Comparison of ENCODE assay signal across 8 cellular contexts in genomic region chr15:90840157-90840855, GRCh38. TPM values are rescaled to one million over a fixed set of nuclear protein-coding genes. Genes with fewer than 3 reads are reported as not detected.
DNase-seq lines count a peak whose midpoint lies in the region; ATAC-seq lines count a peak whose summit lies in the region.

No MANE protein-coding gene starts in this region.

- H3K4me3 Mint-ChIP-seq in activated CD4-positive, alpha-beta T cell treated with anti-CD3 and anti-CD28 coated beads for 36 hours = peak overlapping the region; percentile 80
- H3K4me3 Mint-ChIP-seq in T-helper 17 cell = peak overlapping the region; percentile 91
- H3K4me3 Mint-ChIP-seq in stimulated activated effector memory CD8-positive, alpha-beta T cell treated with anti-CD3 and anti-CD28 coated beads, Interleukin-12 subunit alpha, Interleukin-12 subunit beta, amount 100 ng/mL, for 72 hours = peak overlapping the region; percentile 83

- POLR2A ChIA-PET in activated CD4-positive, alpha-beta T cell treated with anti-CD3 and anti-CD28 coated beads for 36 hours (lab: Charles Lee) = interaction anchor here (0.6 to 3.6 kb wide), 5 partner anchors 11 to 50 kb away, joined by 3 to 40 read pairs (median 6); no protein-coding TSS in a partner anchor

- CTCF ChIA-PET in activated CD4-positive, alpha-beta T cell treated with anti-CD3 and anti-CD28 coated beads for 36 hours (lab: Charles Lee) = interaction anchor here (0.8 to 3.5 kb wide), 6 partner anchors 11 to 91 kb away, joined by 3 to 29 read pairs (median 4); partner anchors contain the start of gene HDDC3

- H3K27me3 ChIP-seq in iPS-15b (ENCODE audit: control insufficient read depth, insufficient read depth, low read length) = no peaks in the 10 kb centered on the region

- no peaks in the 10 kb centered on the region for H3K36me3 ChIP-seq in iPS-15b (ENCODE audit: control insufficient read depth, insufficient read depth, low read length)

- peak overlapping the region; percentile 92 for H3K27ac Mint-ChIP-seq in activated CD4-positive, alpha-beta T cell treated with anti-CD3 and anti-CD28 coated beads for 36 hours
- H3K27ac Mint-ChIP-seq in T-helper 17 cell = peak overlapping the region; percentile 98
- no peak overlapping the region for H3K27ac Mint-ChIP-seq in stimulated activated effector memory CD8-positive, alpha-beta T cell treated with anti-CD3 and anti-CD28 coated beads, Interleukin-12 subunit alpha, Interleukin-12 subunit beta, amount 100 ng/mL, for 72 hours

- ATAC-seq in activated CD4-positive, alpha-beta T cell treated with anti-CD3 and anti-CD28 coated beads for 36 hours = no peak
- ATAC-seq in T-helper 17 cell = no peak
- no peak for ATAC-seq in stimulated activated effector memory CD8-positive, alpha-beta T cell treated with anti-CD3 and anti-CD28 coated beads, Interleukin-12 subunit alpha, Interleukin-12 subunit beta, amount 100 ng/mL, for 72 hours
- ATAC-seq in HG03175 (IDR thresholded peaks at IDR 0.05; ENCODE audit: unreplicated experiment) = no peak

- peaks cover 8% of the 10 kb centered on the region for H3K4me1 ChIP-seq in iPS-15b (ENCODE audit: control insufficient read depth, insufficient read depth, low read length)

- no peaks in the 10 kb centered on the region for H3K9me3 ChIP-seq in T-helper 17 cell (ENCODE audit: control insufficient read depth, low read length, poor library complexity, severe bottlenecking)
- no peaks in the 10 kb centered on the region for H3K9me3 ChIP-seq in iPS-15b (ENCODE audit: control insufficient read depth, insufficient read depth, low read length)

- no peaks in the 10 kb centered on the region for H3K9me3 Mint-ChIP-seq in activated CD4-positive, alpha-beta T cell treated with anti-CD3 and anti-CD28 coated beads for 36 hours (ENCODE audit: low read depth)
- no peaks in the 10 kb centered on the region for H3K9me3 Mint-ChIP-seq in stimulated activated effector memory CD8-positive, alpha-beta T cell treated with anti-CD3 and anti-CD28 coated beads, Interleukin-12 subunit alpha, Interleukin-12 subunit beta, amount 100 ng/mL, for 72 hours

- peak overlapping the region; percentile 39 for H3K9ac ChIP-seq in iPS-15b (ENCODE audit: low read depth, low read length)

- intact Hi-C loops in activated CD4-positive, alpha-beta T cell treated with anti-CD3 and anti-CD28 coated beads for 36 hours (cut with DNase I, micrococcal nuclease) = no loop called here

- H3K27me3 Mint-ChIP-seq in activated CD4-positive, alpha-beta T cell treated with anti-CD3 and anti-CD28 coated beads for 36 hours = no peaks in the 10 kb centered on the region
- H3K27me3 Mint-ChIP-seq in T-helper 17 cell = no peaks in the 10 kb centered on the region

- H3K4me1 Mint-ChIP-seq in activated CD4-positive, alpha-beta T cell treated with anti-CD3 and anti-CD28 coated beads for 36 hours = peaks cover 63% of the 10 kb centered on the region
- H3K4me1 Mint-ChIP-seq in T-helper 17 cell = peaks cover 30% of the 10 kb centered on the region
- H3K4me1 Mint-ChIP-seq in stimulated activated effector memory CD8-positive, alpha-beta T cell treated with anti-CD3 and anti-CD28 coated beads, Interleukin-12 subunit alpha, Interleukin-12 subunit beta, amount 100 ng/mL, for 72 hours = peaks cover 71% of the 10 kb centered on the region

- DNase-seq in activated CD4-positive, alpha-beta T cell treated with anti-CD3 and anti-CD28 coated beads for 36 hours = no peak
- no peak for DNase-seq in activated CD4-positive, alpha-beta T cell treated with anti-CD3 and anti-CD28 coated beads for 4 hours
- no peak for DNase-seq in T-helper 17 cell
- DNase-seq in stimulated activated effector memory CD8-positive, alpha-beta T cell treated with anti-CD3 and anti-CD28 coated beads, Interleukin-12 subunit alpha, Interleukin-12 subunit beta, amount 100 ng/mL, for 72 hours (ENCODE audit: low spot score in 2 of 2) = no peak
- no peak for DNase-seq in KG1 (lab: John Stamatoyannopoulos, UW)
- DNase-seq in GM19238 (ENCODE audit: insufficient read length, low spot score) = no peak

- peaks cover 15% of the 10 kb centered on the region for H3K36me3 Mint-ChIP-seq in activated CD4-positive, alpha-beta T cell treated with anti-CD3 and anti-CD28 coated beads for 36 hours (ENCODE audit: low read depth)
- H3K36me3 Mint-ChIP-seq in T-helper 17 cell (ENCODE audit: low read depth) = no peaks in the 10 kb centered on the region
- H3K36me3 Mint-ChIP-seq in stimulated activated effector memory CD8-positive, alpha-beta T cell treated with anti-CD3 and anti-CD28 coated beads, Interleukin-12 subunit alpha, Interleukin-12 subunit beta, amount 100 ng/mL, for 72 hours = peaks cover 59% of the 10 kb centered on the region

- peak overlapping the region; percentile 1 for H3K4me3 ChIP-seq in iPS-15b (ENCODE audit: low read depth, low read length)

RNA-seq across cellular contexts. Expression of gene FURIN, which starts 28.1 kb away (rescaled TPM):
- 100 to 1,000 TPM; 406 to 422 TPM for total RNA-seq in activated CD4-positive, alpha-beta T cell treated with anti-CD3 and anti-CD28 coated beads for 36 hours
- 100 to 1,000 TPM; 133 to 260 TPM for total RNA-seq in T-helper 17 cell

RNA-seq across cellular contexts. Expression of gene FES, which starts 44.0 kb away (rescaled TPM):
- 10 to 100 TPM; 12.2 to 15.6 TPM for total RNA-seq in activated CD4-positive, alpha-beta T cell treated with anti-CD3 and anti-CD28 coated beads for 36 hours
- total RNA-seq in T-helper 17 cell = 10 to 100 TPM in 1 of 2 donors, 1 to 10 TPM in 1; 6.0 to 12.7 TPM
